24 cellular contexts compared by ENCODE assay signal in genomic region chr7:113608786-113609185, GRCh38.
"Had no signal": no experiment of that assay in that cellular context is flagged by ENCODE, and none has a peak within 500 bp of the region (broad histone marks: within the 10 kb centered on the region; RNA-seq: fewer than 3 reads in every experiment).

No MANE protein-coding gene starts in this region.

- DNase-seq: activated CD4-positive, alpha-beta memory T cell treated with anti-CD3 and anti-CD28 coated beads for 36 hours; activated CD4-positive, alpha-beta T cell treated with anti-CD3 and anti-CD28 coated beads for 4 hours; activated CD4-positive, CD25-positive, alpha-beta regulatory T cell; activated effector memory CD4-positive, alpha-beta T cell treated with anti-CD3 and anti-CD28 coated beads, Interleukin-2, amount 50 U/mL, for 16 hours; activated naive CD4-positive, alpha-beta T cell treated with anti-CD3 and anti-CD28 coated beads, Interleukin-2, amount 50 U/mL, for 16 hours; activated naive CD8-positive, alpha-beta T cell treated with anti-CD3 and anti-CD28 coated beads, Interleukin-2, amount 50 U/mL, for 24 hours; activated T-cell treated with anti-CD3 and anti-CD28 coated beads, Interleukin-2, amount 50 U/mL, for 48 hours; body of pancreas; caudate nucleus; foreskin melanocyte; immature natural killer cell; left ventricle myocardium superior; mammary epithelial cell; pancreas; psoas muscle; small intestine; stimulated activated CD4-positive, alpha-beta T cell treated with anti-CD3 and anti-CD28 coated beads, Interleukin-15, amount 100 ng/mL, for 24 hours; stimulated activated CD8-positive, alpha-beta memory T cell treated with anti-CD3 and anti-CD28 coated beads, Interleukin-4, amount 100 ng/mL, for 48 hours; stimulated activated naive B cell treated with anti-CD40 and anti-IgM and Interleukin-4, amounts not matched to agents 10 μg/mL and 1 μg/mL and 100 μg/mL, for 72 hours; SW 1271; T-helper 17 cell had no signal

- H3K4me3 Mint-ChIP-seq: activated CD4-positive, alpha-beta memory T cell treated with anti-CD3 and anti-CD28 coated beads for 36 hours; activated naive CD8-positive, alpha-beta T cell treated with anti-CD3 and anti-CD28 coated beads, Interleukin-2, amount 50 U/mL, for 24 hours; immature natural killer cell; mesothelial cell of epicardium; natural killer cell treated with Interleukin-12 subunit alpha and Interleukin-12 subunit beta and Interleukin-15 and Interleukin-18, amount 100 ng/mL, for 72 hours; stimulated activated naive B cell treated with anti-CD40 and anti-IgM and Interleukin-4, amounts not matched to agents 10 μg/mL and 1 μg/mL and 100 μg/mL, for 72 hours; T-helper 17 cell; type B pancreatic cell had no signal

- H3K36me3 Mint-ChIP-seq: activated CD4-positive, alpha-beta memory T cell treated with anti-CD3 and anti-CD28 coated beads for 36 hours; immature natural killer cell; mesothelial cell of epicardium; stimulated activated naive B cell treated with anti-CD40 and anti-IgM and Interleukin-4, amounts not matched to agents 10 μg/mL and 1 μg/mL and 100 μg/mL, for 72 hours; type B pancreatic cell had no signal

- H3K27me3 Mint-ChIP-seq: activated CD4-positive, alpha-beta memory T cell treated with anti-CD3 and anti-CD28 coated beads for 36 hours; activated naive CD8-positive, alpha-beta T cell treated with anti-CD3 and anti-CD28 coated beads, Interleukin-2, amount 50 U/mL, for 24 hours; natural killer cell treated with Interleukin-12 subunit alpha and Interleukin-12 subunit beta and Interleukin-15 and Interleukin-18, amount 100 ng/mL, for 72 hours; stimulated activated naive B cell treated with anti-CD40 and anti-IgM and Interleukin-4, amounts not matched to agents 10 μg/mL and 1 μg/mL and 100 μg/mL, for 72 hours; T-helper 17 cell; type B pancreatic cell had no signal

- H3K4me1 Mint-ChIP-seq: activated naive CD8-positive, alpha-beta T cell treated with anti-CD3 and anti-CD28 coated beads, Interleukin-2, amount 50 U/mL, for 24 hours; immature natural killer cell; mesothelial cell of epicardium; stimulated activated naive B cell treated with anti-CD40 and anti-IgM and Interleukin-4, amounts not matched to agents 10 μg/mL and 1 μg/mL and 100 μg/mL, for 72 hours; T-helper 17 cell had no signal

- H3K27ac Mint-ChIP-seq: activated CD4-positive, alpha-beta memory T cell treated with anti-CD3 and anti-CD28 coated beads for 36 hours; activated naive CD8-positive, alpha-beta T cell treated with anti-CD3 and anti-CD28 coated beads, Interleukin-2, amount 50 U/mL, for 24 hours; immature natural killer cell; mesothelial cell of epicardium; natural killer cell treated with Interleukin-12 subunit alpha and Interleukin-12 subunit beta and Interleukin-15 and Interleukin-18, amount 100 ng/mL, for 72 hours; stimulated activated naive B cell treated with anti-CD40 and anti-IgM and Interleukin-4, amounts not matched to agents 10 μg/mL and 1 μg/mL and 100 μg/mL, for 72 hours; T-helper 17 cell; type B pancreatic cell had no signal

- H3K9me3 Mint-ChIP-seq: activated CD4-positive, alpha-beta memory T cell treated with anti-CD3 and anti-CD28 coated beads for 36 hours; type B pancreatic cell had no signal
